ENCODE assay signal across 9 cellular contexts in the genomic region with DNA sequence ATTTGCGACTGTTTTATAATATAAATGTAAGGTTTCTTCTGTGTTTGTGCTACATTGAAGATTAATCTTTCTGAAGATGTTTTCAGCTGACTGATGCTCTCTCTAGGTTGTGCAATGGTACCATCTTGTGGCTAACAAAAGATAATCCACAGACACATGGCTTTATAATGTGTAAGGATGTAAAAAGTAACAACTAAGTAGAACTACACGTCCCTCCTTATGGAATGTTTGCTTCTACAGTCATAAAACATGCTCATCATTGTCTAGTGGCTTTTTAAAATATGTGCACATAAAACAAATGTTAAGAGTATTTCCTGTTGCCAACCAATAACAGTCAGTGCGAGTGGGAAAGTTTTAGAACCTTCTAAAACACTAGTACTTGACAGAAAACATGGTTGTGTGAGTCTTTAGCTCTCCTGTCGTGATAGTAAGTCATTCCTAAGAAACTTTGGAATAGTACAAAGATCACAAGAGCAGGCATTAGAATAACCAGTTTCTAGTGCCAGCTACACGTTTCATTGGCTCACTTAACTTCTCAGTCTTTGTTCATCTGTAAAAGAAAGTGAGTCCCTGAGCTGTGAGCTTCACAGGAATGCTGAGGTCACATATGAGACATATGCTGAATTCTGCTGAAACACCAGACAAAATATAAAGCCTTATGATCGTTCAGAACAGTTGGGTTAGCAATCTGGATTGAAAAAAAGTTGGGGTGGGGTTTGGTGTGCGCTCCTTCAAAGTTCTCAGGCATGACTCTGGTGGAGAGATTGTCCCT.
A peak's percentile ranks its signal among the peaks of the same experiment; 100 is the strongest.
DNase-seq lines count a peak whose midpoint lies in the region; ATAC-seq and TF ChIP-seq lines count a peak whose summit lies in the region.
"Had no signal": no experiment of that assay in that cellular context is flagged by ENCODE, and none has a peak within 500 bp of the region (broad histone marks: within the 10 kb centered on the region; RNA-seq: fewer than 3 reads in every experiment).

No MANE protein-coding gene starts in this region.

- TF ChIP-seq CTCF in esophagus squamous epithelium (IDR thresholded peaks at IDR 0.05), result peak in 4 of 6 experiments; percentile 12 to 49 (median 25)

- H3K4me1 ChIP-seq in esophagus squamous epithelium, result no peaks in the 10 kb centered on the region

- no peaks in the 10 kb centered on the region for H3K9me3 ChIP-seq in esophagus squamous epithelium
- H3K9me3 ChIP-seq: Caco-2 had no signal

- TF ChIP-seq POLR2A in esophagus squamous epithelium (IDR thresholded peaks at IDR 0.05), result no peak

- H3K27ac ChIP-seq in esophagus squamous epithelium, result no peak overlapping the region

- H3K4me3 ChIP-seq in esophagus squamous epithelium, result no peak overlapping the region

- no peaks in the 10 kb centered on the region for H3K36me3 ChIP-seq in esophagus squamous epithelium

- intact Hi-C loops in esophagus squamous epithelium (cut with DNase I), result no loop called here

- 32 to 40% methylated on average over 7 of the region's 7 CpGs for WGBS in esophagus squamous epithelium, 2 donors

- DNase-seq in NCI-H345 (lab: John Stamatoyannopoulos, UW) (peak; percentile 1), NCI-H345 treated with DMSO at 0.1 percent for 48 hours (lab: John Stamatoyannopoulos, UW; ENCODE audit: unreplicated experiment) (no peak), OCI-M1 (lab: John Stamatoyannopoulos, UW) (peak; percentile 95), esophagus squamous epithelium (lab: John Stamatoyannopoulos, UW) (no peak), pons (ENCODE audit: low spot score) (peak; percentile 43), GOT3 (lab: John Stamatoyannopoulos, UW) (no peak)

- ATAC-seq in GM18511 (IDR thresholded peaks at IDR 0.05; ENCODE audit: unreplicated experiment) (no peak), HG03045 (IDR thresholded peaks at IDR 0.05; ENCODE audit: unreplicated experiment) (no peak)

- no peaks in the 10 kb centered on the region for H3K27me3 ChIP-seq in esophagus squamous epithelium

Comparison
In these comparisons a context has a peak if more than half of its experiments do, and no peak if none do; other contexts are left out.
1. DNase-seq: peak in NCI-H345 (single experiment), OCI-M1 (single experiment) and pons (single experiment); none in NCI-H345 treated with DMSO at 0.1 percent for 48 hours (single experiment), esophagus squamous epithelium (single experiment) and GOT3 (single experiment).